In the genomic region with DNA sequence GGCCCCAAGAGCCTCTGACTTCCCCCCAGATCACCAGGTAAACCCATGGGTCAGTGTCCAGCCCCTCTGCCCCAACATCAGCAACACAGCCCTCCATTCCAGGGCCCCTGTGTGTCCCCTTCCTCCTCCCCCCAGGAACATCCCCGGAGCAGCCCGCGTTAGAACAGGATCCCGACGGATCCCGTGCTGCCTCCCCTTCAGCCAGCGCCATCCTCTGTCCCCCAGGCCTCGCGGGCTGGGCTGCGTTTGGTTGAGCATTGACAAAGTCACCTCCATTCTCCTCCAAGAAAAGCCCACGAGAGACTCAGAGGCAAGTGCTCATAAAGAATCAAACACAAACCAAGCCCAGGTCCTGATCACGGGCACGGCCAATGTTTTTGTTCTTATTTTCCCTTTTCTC, we compare ENCODE assay signal across 24 cellular contexts.
DNase-seq lines count a peak whose midpoint lies in the region; ATAC-seq, FAIRE-seq and TF ChIP-seq lines count a peak whose summit lies in the region.
"Had no signal": no experiment of that assay in that cellular context is flagged by ENCODE, and none has a peak within 500 bp of the region (broad histone marks: within the 10 kb centered on the region; RNA-seq: fewer than 3 reads in every experiment).

No MANE protein-coding gene starts in this region.

- TF ChIP-seq POLR2A in HepG2 (IDR thresholded peaks at IDR 0.05; ENCODE audit: insufficient read depth in 1 of 2, low read depth in 2 of 2, low read length in 2 of 2) (no peak), right lobe of liver (IDR thresholded peaks at IDR 0.05) (no peak)

- H3K9me3 ChIP-seq in HepG2 (ENCODE audit: low read length) (no peaks in the 10 kb centered on the region), right lobe of liver (no peaks in the 10 kb centered on the region), osteoblast (ENCODE audit: low read depth, low read length) (no peaks in the 10 kb centered on the region), mucosa of descending colon (no peaks in the 10 kb centered on the region)
- H3K9me3 ChIP-seq: A549, BE2C had no signal

- ATAC-seq in HepG2 (no peak), right lobe of liver (no peak), WTC11 (no peak), mucosa of descending colon (no peak), HG02588 (IDR thresholded peaks at IDR 0.05; ENCODE audit: unreplicated experiment) (no peak)
- ATAC-seq: A549; CD8-positive, alpha-beta T cell; GM12878; GM23338 had no signal

- no TSS peak for BruUV-seq in HepG2 (replicated peaks; lab: Mats Ljungman, UMichigan)

- H3K4me2 ChIP-seq in HepG2 (ENCODE audit: low read depth, low read length) (peak overlapping the region; percentile 90), osteoblast (ENCODE audit: insufficient read depth, low read length) (no peak overlapping the region)
- H3K4me2 ChIP-seq: A549, GM23338 had no signal

- no peaks in the 10 kb centered on the region for H3K36me3 ChIP-seq in HepG2 (replicated peaks in 1 of 2; ENCODE audit: control insufficient read depth in 1 of 2, insufficient read depth in 2 of 2, low read length in 2 of 2)
- no peaks in the 10 kb centered on the region for H3K36me3 ChIP-seq in right lobe of liver
- no peaks in the 10 kb centered on the region for H3K36me3 ChIP-seq in osteoblast (ENCODE audit: insufficient read depth, low read length)
- H3K36me3 ChIP-seq in mucosa of descending colon (ENCODE audit: low read depth): no peaks in the 10 kb centered on the region
- H3K36me3 ChIP-seq: BE2C had no signal

- H3K79me2 ChIP-seq in HepG2 (ENCODE audit: insufficient read depth, low read length) (no peaks in the 10 kb centered on the region), osteoblast (ENCODE audit: insufficient read depth, low read length) (no peaks in the 10 kb centered on the region)

- no peaks in the 10 kb centered on the region for H3K27me3 ChIP-seq in HepG2 (ENCODE audit: control insufficient read depth in 1 of 2, insufficient read depth in 2 of 2, low read length in 2 of 2)
- no peaks in the 10 kb centered on the region for H3K27me3 ChIP-seq in right lobe of liver
- no peaks in the 10 kb centered on the region for H3K27me3 ChIP-seq in osteoblast (ENCODE audit: insufficient read depth, low read length)

- no peaks in the 10 kb centered on the region for H3K36me3 Mint-ChIP-seq in WTC11
- H3K36me3 Mint-ChIP-seq: CD4-positive, CD25-positive, alpha-beta regulatory T cell; CD8-positive, alpha-beta T cell had no signal

- TF ChIP-seq EP300 in HepG2 (IDR thresholded peaks at IDR 0.05; ENCODE audit: low read depth in 2 of 2, low read length in 2 of 2) (no peak), HepG2 (CRISPR knock-in tag; IDR thresholded peaks at IDR 0.05; ENCODE audit: borderline replicate concordance) (no peak)

- peak overlapping the region; percentile 27; the same call in 1 of the 2 replicates for H3K27ac Mint-ChIP-seq in WTC11
- H3K27ac Mint-ChIP-seq: CD4-positive, CD25-positive, alpha-beta regulatory T cell; CD8-positive, alpha-beta T cell; GM23338; H9 had no signal

- TF ChIP-seq CTCF in HepG2 (CRISPR knock-in tag; IDR thresholded peaks at IDR 0.05) (no peak), right lobe of liver (IDR thresholded peaks at IDR 0.05) (no peak), WTC11 (IDR thresholded peaks at IDR 0.05) (no peak), osteoblast (IDR thresholded peaks at IDR 0.05; ENCODE audit: extremely low read depth, low read depth, low read length) (no peak), mucosa of descending colon (IDR thresholded peaks at IDR 0.05) (no peak)

- CTCF ChIA-PET in HepG2 (lab: Yijun Ruan, JAX; ENCODE audit: low intra/inter-chr PET ratio, low total read pairs): no interaction called here
- CTCF ChIA-PET in WTC11 (lab: Charles Lee): interaction anchor here (1.6 kb wide), 1 partner anchor 130 kb away, joined by 9 read pairs; no protein-coding TSS in a partner anchor

- H3K27ac ChIP-seq in HepG2 (ENCODE audit: extremely low read length, insufficient read depth, low read length): peak overlapping the region; percentile 68
- H3K27ac ChIP-seq in right lobe of liver: no peak overlapping the region
- no peak overlapping the region for H3K27ac ChIP-seq in osteoblast (ENCODE audit: low read depth, low read length)
- H3K27ac ChIP-seq: A549, C4-2B had no signal

- intact Hi-C loops in HepG2 (cut with micrococcal nuclease; ENCODE audit: unreplicated experiment) (no loop called here), right lobe of liver (cut with DNase I) (no loop called here), mucosa of descending colon (cut with DNase I, micrococcal nuclease) (no loop called here)

- H3K4me1 ChIP-seq in HepG2 (ENCODE audit: insufficient read depth, low read length) (peaks cover 66% of the 10 kb centered on the region), right lobe of liver (no peaks in the 10 kb centered on the region), osteoblast (ENCODE audit: insufficient read depth, low read length) (no peaks in the 10 kb centered on the region), mucosa of descending colon (ENCODE audit: low read depth) (no peaks in the 10 kb centered on the region)
- H3K4me1 ChIP-seq: A549, BE2C had no signal

- peak overlapping the region; percentile 66 for H3K9ac ChIP-seq in HepG2 (ENCODE audit: insufficient read depth, low read depth, low read length)

- in situ Hi-C loops in HepG2 (cut with HindIII; ENCODE audit: extremely low pct_ligation_motif_present, low pct_unique_long_range_greater_than_20kb): loop anchor here (25.0 kb wide), 1 partner anchor 232 kb away; the partner anchor contains the start of gene PRDM16

- no peaks in the 10 kb centered on the region for H3K27me3 Mint-ChIP-seq in WTC11 (ENCODE audit: low read depth)
- H3K27me3 Mint-ChIP-seq: CD4-positive, CD25-positive, alpha-beta regulatory T cell had no signal

- DNase-seq in HepG2 (ENCODE audit: low spot score) (no peak), right lobe of liver (no peak), WTC11 (ENCODE audit: low spot score) (no peak), osteoblast (ENCODE audit: insufficient read length, low spot score, missing footprints) (peak; percentile 63), NCI-H2227 treated with DMSO at 0.1 percent for 48 hours (lab: John Stamatoyannopoulos, UW) (no peak), mucosa of descending colon (no peak)
- DNase-seq: 8988T; ACHN; AML-193; BE2C; CD4-positive, CD25-positive, alpha-beta regulatory T cell; DMS 273 treated with DMSO at 0.1 percent for 48 hours; DMS79; EL; GDM1; H9 had no signal

- POLR2A ChIA-PET in HepG2 (lab: Yijun Ruan, JAX) (interaction anchor here (3.0 kb wide), 1 partner anchor 26 kb away, joined by 29 read pairs; no protein-coding TSS in a partner anchor), WTC11 (lab: Charles Lee) (no interaction called here)

- no peak overlapping the region for H2AFZ ChIP-seq in HepG2 (ENCODE audit: low read length)
- no peak overlapping the region for H2AFZ ChIP-seq in osteoblast (ENCODE audit: low read length)
- H2AFZ ChIP-seq: GM23338 had no signal

- no peaks in the 10 kb centered on the region for H3K9me3 Mint-ChIP-seq in WTC11
- H3K9me3 Mint-ChIP-seq: CD4-positive, CD25-positive, alpha-beta regulatory T cell; CD8-positive, alpha-beta T cell; GM23338 had no signal

- TF ChIP-seq RAD21 in HepG2 (CRISPR knock-in tag; IDR thresholded peaks at IDR 0.05): no peak

- no peak overlapping the region for H3K4me3 Mint-ChIP-seq in WTC11
- H3K4me3 Mint-ChIP-seq: CD4-positive, CD25-positive, alpha-beta regulatory T cell; CD8-positive, alpha-beta T cell; GM23338; H9 had no signal

- no peaks in the 10 kb centered on the region for H3K4me1 Mint-ChIP-seq in WTC11
- H3K4me1 Mint-ChIP-seq: CD4-positive, CD25-positive, alpha-beta regulatory T cell; GM23338; H9 had no signal

- H4K20me1 ChIP-seq in HepG2 (ENCODE audit: insufficient read depth, low read length) (no peaks in the 10 kb centered on the region), osteoblast (ENCODE audit: insufficient read depth, low read length) (no peaks in the 10 kb centered on the region)

- WGBS in HepG2 (ENCODE audit: low lambda C conversion rate): 93% methylated on average over 10 of the region's 13 CpGs
- 80% methylated on average over 6 of the region's 13 CpGs for WGBS in right lobe of liver (ENCODE audit: insufficient coverage, low coverage, low lambda C conversion rate, missing lambda C conversion rate)

- FAIRE-seq in HepG2 (lab: Jason Lieb, UNC): no peak
- FAIRE-seq: A549, D721Med, GM12878, GM19239 had no signal

- H3K4me3 ChIP-seq in HepG2 (replicated peaks in 1 of 3; ENCODE audit: insufficient read depth in 1 of 3, low read depth in 2 of 3, low read length in 3 of 3) (peak overlapping the region in 1 of 3 experiments; percentile 63; a peak in 1 of 6 replicates), right lobe of liver (no peak overlapping the region), osteoblast (ENCODE audit: insufficient read depth, low read length) (no peak overlapping the region), mucosa of descending colon (no peak overlapping the region)
- H3K4me3 ChIP-seq: A549, GM12878, GM23338 had no signal

TF ChIP-seq in HepG2, 621 proteins besides CTCF, POLR2A, EP300 and RAD21 (continues in another document):
- TF ChIP-seq MAFG (CRISPR knock-in tag; IDR thresholded peaks at IDR 0.05): no peak
- TF ChIP-seq ZNF432 (CRISPR knock-in tag; IDR thresholded peaks at IDR 0.05; ENCODE audit: borderline replicate concordance): no peak

TF ChIP-seq in WTC11, 78 proteins besides CTCF, POLR2A, EP300 and RAD21 (continues in another document):
- TF ChIP-seq ZNF232 (CRISPR knock-in tag; IDR thresholded peaks at IDR 0.05) (no peak), EMX1 (CRISPR knock-in tag; IDR thresholded peaks at IDR 0.05) (no peak)
